Comparison of ENCODE assay signal across 16 cellular contexts in the genomic region with DNA sequence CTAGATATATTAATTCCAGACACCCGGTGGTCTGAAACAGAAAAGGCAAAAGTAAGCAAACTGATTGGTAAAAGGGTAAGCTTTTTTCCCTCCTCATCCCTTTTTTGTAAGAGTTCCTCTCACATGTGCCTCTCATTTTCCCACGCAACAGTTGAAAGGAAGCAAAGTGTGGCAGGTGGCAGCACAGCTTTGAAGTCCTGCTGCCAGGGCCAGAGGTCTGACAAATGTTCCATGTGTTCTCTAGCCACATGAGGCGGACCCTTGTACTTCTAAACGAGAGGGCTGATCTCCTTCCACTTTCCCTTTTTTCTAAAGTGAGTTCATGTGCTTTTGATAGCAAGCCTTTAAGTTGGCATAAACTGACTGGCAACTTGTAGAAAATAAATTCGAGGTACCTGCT.
"Had no signal": no experiment of that assay in that cellular context is flagged by ENCODE, and none has a peak within 500 bp of the region (broad histone marks: within the 10 kb centered on the region; RNA-seq: fewer than 3 reads in every experiment).

No MANE protein-coding gene starts in this region.

- H3K27ac ChIP-seq: epithelial cell of prostate, esophagus muscularis mucosa, gastrocnemius medialis, heart right ventricle, pancreas, suprapubic skin, thyroid gland had no signal

- ATAC-seq: gastrocnemius medialis; heart right ventricle; naive thymus-derived CD8-positive, alpha-beta T cell; pancreas; right cardiac atrium; stimulated activated effector memory CD8-positive, alpha-beta T cell treated with anti-CD3 and anti-CD28 coated beads, Interleukin-12 subunit alpha, Interleukin-12 subunit beta, amount 100 ng/mL, for 72 hours; stimulated activated naive CD8-positive, alpha-beta T cell treated with anti-CD3 and anti-CD28 coated beads, Interleukin-15, Interleukin-2, amounts not matched to agents 100 U/mL and 50 U/mL, for 24 hours had no signal

- H3K36me3 ChIP-seq: esophagus muscularis mucosa, gastrocnemius medialis, heart right ventricle, pancreas, suprapubic skin, thyroid gland had no signal

- H3K9me3 ChIP-seq: esophagus muscularis mucosa, gastrocnemius medialis, pancreas, suprapubic skin, thyroid gland had no signal

- DNase-seq: effector memory CD4-positive, alpha-beta T cell; gastrocnemius medialis; heart right ventricle; hypothalamus; islet precursor cell; naive thymus-derived CD8-positive, alpha-beta T cell; pancreas; right cardiac atrium; stimulated activated CD4-positive, alpha-beta T cell treated with anti-CD3 and anti-CD28 coated beads, Interleukin-4, amount 100 ng/mL, for 1 hour; stimulated activated CD8-positive, alpha-beta memory T cell treated with anti-CD3 and anti-CD28 coated beads, Interleukin-4, amount 100 ng/mL, for 48 hours; stimulated activated naive CD8-positive, alpha-beta T cell treated with anti-CD3 and anti-CD28 coated beads, Interleukin-15, Interleukin-2, amounts not matched to agents 100 U/mL and 50 U/mL, for 24 hours; thyroid gland had no signal

- H3K27me3 ChIP-seq: esophagus muscularis mucosa, gastrocnemius medialis, heart right ventricle, pancreas, suprapubic skin, thyroid gland had no signal

- H3K4me3 ChIP-seq: esophagus muscularis mucosa, gastrocnemius medialis, heart right ventricle, pancreas, suprapubic skin, thyroid gland had no signal

- H3K4me1 ChIP-seq: esophagus muscularis mucosa, gastrocnemius medialis, heart right ventricle, pancreas, suprapubic skin, thyroid gland had no signal
